In genomic region chr19:57488299-57488644, GRCh38 we compare ENCODE assay signal across 8 cellular contexts. TPM values are rescaled to one million over a fixed set of nuclear protein-coding genes. Genes with fewer than 3 reads are reported as not detected.
DNase-seq lines count a peak whose midpoint lies in the region; ATAC-seq and TF ChIP-seq lines count a peak whose summit lies in the region.
"Not testable (repeated sequence)": the region's sequence is repeated elsewhere in the genome, so short reads cannot be mapped to it uniquely, and the experiment has no call there.

No MANE protein-coding gene starts in this region.

- H3K27ac Mint-ChIP-seq in CD4-positive, alpha-beta T cell, result peak overlapping the region; percentile 57
- peak overlapping the region; percentile 50 for H3K27ac Mint-ChIP-seq in T-helper 1 cell treated with Interleukin-12 subunit alpha and Interleukin-12 subunit beta and Interleukin-4 antibody, amounts not matched to agents 30 μg/mL and 1 μg/mL, for 36 hours
- H3K27ac Mint-ChIP-seq in endothelial cell (ENCODE audit: unreplicated experiment); nephron: not testable (repeated sequence)

- not testable (repeated sequence) for ATAC-seq in CD4-positive, alpha-beta T cell (ENCODE audit: poor library complexity)

- peaks cover 27% of the 10 kb centered on the region for H3K9me3 Mint-ChIP-seq in CD4-positive, alpha-beta T cell
- H3K9me3 Mint-ChIP-seq in T-helper 1 cell treated with Interleukin-12 subunit alpha and Interleukin-12 subunit beta and Interleukin-4 antibody, amounts not matched to agents 30 μg/mL and 1 μg/mL, for 36 hours, result peaks cover 67% of the 10 kb centered on the region
- not testable (repeated sequence) for H3K9me3 Mint-ChIP-seq in endothelial cell (ENCODE audit: unreplicated experiment)
- H3K9me3 Mint-ChIP-seq in nephron, result peaks cover 65% of the 10 kb centered on the region

- H3K9me3 ChIP-seq in CD4-positive, alpha-beta T cell (ENCODE audit: control insufficient read depth, low read length), result peaks cover 12% of the 10 kb centered on the region
- peaks cover 11% of the 10 kb centered on the region for H3K9me3 ChIP-seq in HUES6 (ENCODE audit: control insufficient read depth, insufficient read depth, low read depth, low read length)
- not testable (repeated sequence) for H3K9me3 ChIP-seq in adipocyte (ENCODE audit: control insufficient read depth, low read length); iPS-15b (ENCODE audit: control insufficient read depth, insufficient read depth, low read length); stomach smooth muscle (ENCODE audit: control insufficient read depth in 2 of 2, low read length in 2 of 2)

- not testable (repeated sequence) for TF ChIP-seq CTCF in CD4-positive, alpha-beta T cell (IDR thresholded peaks at IDR 0.05); endothelial cell (IDR thresholded peaks at IDR 0.05; ENCODE audit: unreplicated experiment); nephron (IDR thresholded peaks at IDR 0.05; ENCODE audit: unreplicated experiment in 3 of 3)

- POLR2A ChIA-PET in CD4-positive, alpha-beta T cell (lab: Charles Lee), result interaction anchor here (1.0 to 1.7 kb wide), 6 partner anchors 11 to 297 kb away, joined by 5 to 10 read pairs (median 5); partner anchors contain the start of genes ZNF264, ZNF416, ZNF549 and ZNF671

- not testable (repeated sequence) for H3K27me3 Mint-ChIP-seq in CD4-positive, alpha-beta T cell; T-helper 1 cell treated with Interleukin-12 subunit alpha and Interleukin-12 subunit beta and Interleukin-4 antibody, amounts not matched to agents 30 μg/mL and 1 μg/mL, for 36 hours (ENCODE audit: low read depth); endothelial cell (ENCODE audit: unreplicated experiment); nephron (ENCODE audit: low read depth)

- H3K36me3 ChIP-seq in HUES6 (ENCODE audit: control insufficient read depth, insufficient read depth, low read length) (peaks cover 28% of the 10 kb centered on the region), adipocyte (ENCODE audit: control insufficient read depth, insufficient read depth, low read length, severe bottlenecking) (peaks cover 32% of the 10 kb centered on the region), stomach smooth muscle (ENCODE audit: control insufficient read depth in 2 of 2, insufficient read depth in 2 of 2, low read length in 2 of 2) (peaks cover 17 to 19% of the 10 kb centered on the region in 2 donors)
- H3K36me3 ChIP-seq in iPS-15b (ENCODE audit: control insufficient read depth, insufficient read depth, low read length), result not testable (repeated sequence)

- intact Hi-C loops in CD4-positive, alpha-beta T cell (cut with DNase I, micrococcal nuclease), result loop anchor here in 1 of 2 experiments (5.0 kb wide), 1 partner anchor 76 kb away; the partner anchor contains the start of gene ZNF17

- peaks cover 58% of the 10 kb centered on the region for H3K36me3 Mint-ChIP-seq in CD4-positive, alpha-beta T cell (ENCODE audit: low read depth)
- H3K36me3 Mint-ChIP-seq in T-helper 1 cell treated with Interleukin-12 subunit alpha and Interleukin-12 subunit beta and Interleukin-4 antibody, amounts not matched to agents 30 μg/mL and 1 μg/mL, for 36 hours (ENCODE audit: low read depth), result peaks cover 39% of the 10 kb centered on the region
- H3K36me3 Mint-ChIP-seq in endothelial cell (ENCODE audit: low read depth, unreplicated experiment) (peaks cover 31% of the 10 kb centered on the region), nephron (ENCODE audit: low read depth) (peaks cover 67% of the 10 kb centered on the region)

- CTCF ChIA-PET in CD4-positive, alpha-beta T cell (lab: Charles Lee), result interaction anchor here (1.2 kb wide), 1 partner anchor 9 kb away, joined by 3 read pairs; no protein-coding TSS in a partner anchor

- H3K4me1 ChIP-seq in HUES6 (ENCODE audit: control insufficient read depth, insufficient read depth, low read length); adipocyte (ENCODE audit: control insufficient read depth, insufficient read depth, low read length); iPS-15b (ENCODE audit: control insufficient read depth, insufficient read depth, low read length); stomach smooth muscle (ENCODE audit: control insufficient read depth, insufficient read depth, low read length): not testable (repeated sequence)

- not testable (repeated sequence) for H3K27me3 ChIP-seq in CD4-positive, alpha-beta T cell (ENCODE audit: control insufficient read depth, insufficient read depth, low read length); HUES6 (ENCODE audit: control insufficient read depth, insufficient read depth, low read length); adipocyte (replicated peaks; ENCODE audit: control insufficient read depth, insufficient read depth, low read length); iPS-15b (ENCODE audit: control insufficient read depth, insufficient read depth, low read length); stomach smooth muscle (ENCODE audit: control insufficient read depth in 1 of 2, insufficient read depth in 2 of 2, low read length in 2 of 2)

- not testable (repeated sequence) for DNase-seq in CD4-positive, alpha-beta T cell; endothelial cell (ENCODE audit: low spot score)
- peak; percentile 59 for DNase-seq in adipocyte (ENCODE audit: low read depth)

- peak overlapping the region; percentile 88 for H3K4me3 Mint-ChIP-seq in CD4-positive, alpha-beta T cell
- peak overlapping the region; percentile 75 for H3K4me3 Mint-ChIP-seq in T-helper 1 cell treated with Interleukin-12 subunit alpha and Interleukin-12 subunit beta and Interleukin-4 antibody, amounts not matched to agents 30 μg/mL and 1 μg/mL, for 36 hours
- H3K4me3 Mint-ChIP-seq in endothelial cell (ENCODE audit: unreplicated experiment), result peak overlapping the region; percentile 88
- peak overlapping the region; percentile 79 to 83 (median 81) for H3K4me3 Mint-ChIP-seq in nephron

- peaks cover 19% of the 10 kb centered on the region for H3K4me1 Mint-ChIP-seq in CD4-positive, alpha-beta T cell (ENCODE audit: low read depth)
- H3K4me1 Mint-ChIP-seq in T-helper 1 cell treated with Interleukin-12 subunit alpha and Interleukin-12 subunit beta and Interleukin-4 antibody, amounts not matched to agents 30 μg/mL and 1 μg/mL, for 36 hours (ENCODE audit: low read depth); endothelial cell (ENCODE audit: unreplicated experiment): not testable (repeated sequence)
- H3K4me1 Mint-ChIP-seq in nephron, result peaks cover 12% of the 10 kb centered on the region

- peak overlapping the region; percentile 46 for H3K4me3 ChIP-seq in HUES6 (ENCODE audit: low read depth, low read length)
- peak overlapping the region; percentile 79 for H3K4me3 ChIP-seq in adipocyte (ENCODE audit: low read length)
- peak overlapping the region; percentile 49 for H3K4me3 ChIP-seq in iPS-15b (ENCODE audit: low read depth, low read length)
- peak overlapping the region; percentile 43 to 54 for H3K4me3 ChIP-seq in stomach smooth muscle (ENCODE audit: low read length in 2 of 2)

- H3K9ac ChIP-seq in HUES6 (ENCODE audit: low read length); iPS-15b (ENCODE audit: low read depth, low read length); stomach smooth muscle (ENCODE audit: low read length in 2 of 2): not testable (repeated sequence)
- peak overlapping the region; percentile 59 for H3K9ac ChIP-seq in adipocyte (ENCODE audit: low read length)

- H3K27ac ChIP-seq in CD4-positive, alpha-beta T cell (ENCODE audit: low read depth, low read length); HUES6 (ENCODE audit: low read depth, low read length); stomach smooth muscle (ENCODE audit: low read length): not testable (repeated sequence)

RNA-seq across cellular contexts. Expression of gene ZNF419, which starts 0.7 kb away (rescaled TPM):
- total RNA-seq in CD4-positive, alpha-beta T cell, result 1 to 10 TPM; 8.3 to 9.2 TPM
- total RNA-seq in endothelial cell (ENCODE audit: unreplicated experiment), result 16.1 TPM

RNA-seq across cellular contexts. Expression of gene ZNF772, which starts 10.9 kb away (rescaled TPM):
- total RNA-seq in CD4-positive, alpha-beta T cell, result 1 to 10 TPM; 2.5 to 3.2 TPM
- total RNA-seq in endothelial cell (ENCODE audit: unreplicated experiment), result 19.1 TPM

RNA-seq across cellular contexts. Expression of gene ZNF773, which starts 11.5 kb away (rescaled TPM):
- total RNA-seq in CD4-positive, alpha-beta T cell, result 10 to 100 TPM; 20.3 to 22.3 TPM
- total RNA-seq in endothelial cell (ENCODE audit: unreplicated experiment), result 9.7 TPM

RNA-seq across cellular contexts. Expression of gene VN1R1, which starts 31.3 kb away (rescaled TPM):
- under 1 TPM; 0.11 to 0.16 TPM for total RNA-seq in CD4-positive, alpha-beta T cell
- 1.8 TPM for total RNA-seq in endothelial cell (ENCODE audit: unreplicated experiment)

RNA-seq across cellular contexts. Expression of gene ZNF549, which starts 38.9 kb away (rescaled TPM):
- 10 to 100 TPM; 10.1 to 11.1 TPM for total RNA-seq in CD4-positive, alpha-beta T cell
- 10.6 TPM for total RNA-seq in endothelial cell (ENCODE audit: unreplicated experiment)
